9 cellular contexts compared by ENCODE assay signal in the genomic region with DNA sequence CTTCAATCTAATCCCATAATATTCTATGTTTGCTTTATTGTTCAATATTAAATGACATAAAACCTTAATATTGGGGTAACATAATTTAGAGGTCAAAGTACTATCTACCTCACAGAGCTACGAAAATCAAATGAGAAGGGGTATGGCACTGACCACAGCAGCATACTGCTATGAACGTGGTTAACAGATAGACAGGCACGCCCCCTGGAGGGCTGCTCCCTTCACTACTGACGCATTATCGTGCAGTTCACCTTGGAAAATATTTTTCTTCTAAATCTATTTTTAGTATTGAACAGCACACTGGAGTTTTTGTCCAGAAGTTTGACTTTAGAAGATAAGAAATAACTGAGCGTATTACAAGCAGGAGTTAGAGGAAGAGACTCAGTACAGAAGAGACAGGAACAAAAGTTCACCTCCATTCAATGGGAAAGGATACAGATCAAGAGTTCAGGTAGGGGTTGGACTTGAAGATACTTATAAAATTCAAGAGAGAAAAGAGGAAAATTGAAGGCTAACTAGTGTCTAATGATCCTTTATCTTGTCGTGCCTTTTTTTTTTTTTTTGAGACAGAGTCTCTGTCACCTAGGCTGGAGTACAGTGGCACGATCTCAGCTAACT. TPM values are rescaled to one million over a fixed set of nuclear protein-coding genes. Genes with fewer than 3 reads are reported as not detected.
A peak's percentile ranks its signal among the peaks of the same experiment; 100 is the strongest.
DNase-seq lines count a peak whose midpoint lies in the region; ATAC-seq, FAIRE-seq and TF ChIP-seq lines count a peak whose summit lies in the region.
"Had no signal": no experiment of that assay in that cellular context is flagged by ENCODE, and none has a peak within 500 bp of the region (broad histone marks: within the 10 kb centered on the region; RNA-seq: fewer than 3 reads in every experiment).

No MANE protein-coding gene starts in this region.

- no peaks in the 10 kb centered on the region for H3K9me3 Mint-ChIP-seq in activated CD8-positive, alpha-beta T cell treated with anti-CD3 and anti-CD28 coated beads for 36 hours
- H3K9me3 Mint-ChIP-seq: IgD-negative memory B cell had no signal

- no peak overlapping the region for H3K4me3 ChIP-seq in AG04450 (ENCODE audit: low read depth, low read length)
- H3K4me3 ChIP-seq in foreskin fibroblast (ENCODE audit: low read depth in 1 of 2, low read length in 2 of 2) = no peak overlapping the region
- H3K4me3 ChIP-seq in pancreas = no peak overlapping the region

- H3K27me3 ChIP-seq in AG04450 (ENCODE audit: control insufficient read depth, insufficient read depth, low read length) = no peaks in the 10 kb centered on the region
- no peaks in the 10 kb centered on the region for H3K27me3 ChIP-seq in pancreas

- TF ChIP-seq CTCF in AG04450 (IDR thresholded peaks at IDR 0.05; ENCODE audit: low read depth, low read length) = peak; percentile 89
- TF ChIP-seq CTCF in activated CD8-positive, alpha-beta T cell treated with anti-CD3 and anti-CD28 coated beads for 36 hours (IDR thresholded peaks at IDR 0.05) = peak; percentile 75
- TF ChIP-seq CTCF in foreskin fibroblast (IDR thresholded peaks at IDR 0.05; ENCODE audit: low read depth, low read length) = peak; percentile 64
- TF ChIP-seq CTCF in pancreas (IDR thresholded peaks at IDR 0.05) = peak; percentile 29 to 61 (median 56)

- peaks cover 23% of the 10 kb centered on the region for H3K36me3 Mint-ChIP-seq in activated CD8-positive, alpha-beta T cell treated with anti-CD3 and anti-CD28 coated beads for 36 hours (ENCODE audit: low read depth)

- intact Hi-C loops in activated CD8-positive, alpha-beta T cell treated with anti-CD3 and anti-CD28 coated beads for 36 hours (cut with micrococcal nuclease) = no loop called here
- intact Hi-C loops in pancreas (cut with DNase I) = loop anchor here in 1 of 3 donors (10.0 kb wide), 1 partner anchor 369 kb away; no protein-coding TSS in a partner anchor

- no peak for FAIRE-seq in pancreas (lab: Jason Lieb, UNC)

- H3K27ac Mint-ChIP-seq in activated CD8-positive, alpha-beta T cell treated with anti-CD3 and anti-CD28 coated beads for 36 hours = no peak overlapping the region

- H3K4me3 Mint-ChIP-seq in activated CD8-positive, alpha-beta T cell treated with anti-CD3 and anti-CD28 coated beads for 36 hours = no peak overlapping the region
- H3K4me3 Mint-ChIP-seq: IgD-negative memory B cell had no signal

- ATAC-seq in GM18498 (IDR thresholded peaks at IDR 0.05; ENCODE audit: unreplicated experiment) = peak; percentile 98
- peak; percentile 96 for ATAC-seq in HG02763 (IDR thresholded peaks at IDR 0.05; ENCODE audit: unreplicated experiment)
- ATAC-seq in activated CD8-positive, alpha-beta T cell treated with anti-CD3 and anti-CD28 coated beads for 36 hours = peak; percentile 66
- peak; percentile 85 to 96 (median 90) for ATAC-seq in pancreas

- POLR2A ChIA-PET in AG04450 (lab: Yijun Ruan, JAX) = no interaction called here
- POLR2A ChIA-PET in activated CD8-positive, alpha-beta T cell treated with anti-CD3 and anti-CD28 coated beads for 36 hours (lab: Charles Lee) = no interaction called here

- CTCF ChIA-PET in AG04450 (lab: Charles Lee) = interaction anchor here (0.5 to 2.6 kb wide), 27 partner anchors 9 to 836 kb away, joined by 3 to 29 read pairs (median 3); no protein-coding TSS in a partner anchor
- CTCF ChIA-PET in activated CD8-positive, alpha-beta T cell treated with anti-CD3 and anti-CD28 coated beads for 36 hours (lab: Charles Lee) = no interaction called here

- H3K27me3 Mint-ChIP-seq in activated CD8-positive, alpha-beta T cell treated with anti-CD3 and anti-CD28 coated beads for 36 hours = no peaks in the 10 kb centered on the region
- H3K27me3 Mint-ChIP-seq: IgD-negative memory B cell had no signal

- H3K27ac ChIP-seq in AG04450 (ENCODE audit: low read depth, low read length) = no peak overlapping the region
- H3K27ac ChIP-seq in pancreas = no peak overlapping the region

- no peaks in the 10 kb centered on the region for H3K4me1 ChIP-seq in pancreas

- WGBS in pancreas, 2 donors = 21 to 22% methylated on average over 8 of the region's 8 CpGs

- no peaks in the 10 kb centered on the region for H3K4me1 Mint-ChIP-seq in activated CD8-positive, alpha-beta T cell treated with anti-CD3 and anti-CD28 coated beads for 36 hours (ENCODE audit: low read depth)

- DNase-seq in AG04450 (ENCODE audit: low read depth, low spot score) (no peak), NCI-H1048 (lab: John Stamatoyannopoulos, UW) (peak; percentile 25), foreskin fibroblast (peak; percentile 6 to 50), pancreas (peak; percentile 34 to 82 (median 61)), NCI-H524 treated with DMSO at 0.1 percent for 48 hours (lab: John Stamatoyannopoulos, UW) (no peak)
- peak; percentile 75 for DNase-seq in activated CD8-positive, alpha-beta T cell treated with anti-CD3 and anti-CD28 coated beads for 36 hours

- H3K36me3 ChIP-seq in pancreas = peaks cover 0 to 15% (median 0%) of the 10 kb centered on the region in 3 donors

- H3K9me3 ChIP-seq in AG04450 (ENCODE audit: control insufficient read depth, insufficient read depth, low read length) (no peaks in the 10 kb centered on the region), pancreas (no peaks in the 10 kb centered on the region)

RNA-seq across cellular contexts. Expression of gene MAP9, which starts 22.7 kb away (rescaled TPM):
- polyA plus RNA-seq in AG04450 (2011; rRNA removed) (8.2 and 13.9 TPM in 2 replicates), pancreas (1 to 10 TPM; 2.7 to 4.9 TPM)
- polyA minus RNA-seq in AG04450 (2011; rRNA and poly(A)+ RNA removed) = 4.2 and 7.0 TPM in 2 replicates
- total RNA-seq in activated CD8-positive, alpha-beta T cell treated with anti-CD3 and anti-CD28 coated beads for 36 hours = 1 to 10 TPM; 8.3 to 8.4 TPM
- 10 to 100 TPM in 1 of 6 donors, 1 to 10 TPM in 5; 4.2 to 10.1 (median 6.7) TPM for total RNA-seq in pancreas

Comparison
In these comparisons a context has a peak if more than half of its experiments do, and no peak if none do; other contexts are left out.
1. DNase-seq: peak in NCI-H1048 (single experiment), activated CD8-positive, alpha-beta T cell treated with anti-CD3 and anti-CD28 coated beads for 36 hours (single experiment), foreskin fibroblast (2 of 2) and pancreas (6 of 6); none in AG04450 (single experiment) and NCI-H524 treated with DMSO at 0.1 percent for 48 hours (single experiment).
2. Peak in every context shown above with its lines, with median percentiles within 50 percentile points of each other: CTCF ChIP-seq and ATAC-seq.